Comparison of ENCODE assay signal across 20 cellular contexts in genomic region chr9:135152608-135153337, GRCh38.
DNase-seq lines count a peak whose midpoint lies in the region; ATAC-seq, FAIRE-seq and TF ChIP-seq lines count a peak whose summit lies in the region.
"Had no signal": no experiment of that assay in that cellular context is flagged by ENCODE, and none has a peak within 500 bp of the region (broad histone marks: within the 10 kb centered on the region; RNA-seq: fewer than 3 reads in every experiment).

No MANE protein-coding gene starts in this region.

- peaks cover 9% of the 10 kb centered on the region; the same call in 1 of the 3 replicates for H3K4me1 ChIP-seq in A549
- H3K4me1 ChIP-seq: BLaER1, gastroesophageal sphincter had no signal

- no peak overlapping the region for H3K4me3 Mint-ChIP-seq in activated CD4-positive, alpha-beta memory T cell treated with anti-CD3 and anti-CD28 coated beads, Interleukin-2, amount 10 ng/mL, durations not matched to agents 7 days and 5 days
- H3K4me3 Mint-ChIP-seq: activated naive CD4-positive, alpha-beta T cell treated with anti-CD3 and anti-CD28 coated beads, Interleukin-2, amount 10 ng/mL, durations not matched to agents 7 days and 5 days; immature natural killer cell; memory B cell; T-helper 1 cell treated with Interleukin-12 subunit alpha and Interleukin-12 subunit beta and Interleukin-4 antibody, amounts not matched to agents 30 μg/mL and 1 μg/mL, for 36 hours had no signal

- WGBS in A549 (ENCODE audit: missing lambda C conversion rate) = 53% methylated on average over 14 of the region's 17 CpGs

- CTCF ChIA-PET in A549 (lab: Yijun Ruan, JAX) = interaction anchor here (0.6 to 1.8 kb wide), 3 partner anchors 10 to 180 kb away, joined by 3 to 7 read pairs (median 3); no protein-coding TSS in a partner anchor
- CTCF ChIA-PET in activated CD4-positive, alpha-beta memory T cell treated with anti-CD3 and anti-CD28 coated beads, Interleukin-2, amount 10 ng/mL, durations not matched to agents 7 days and 5 days (lab: Charles Lee) = no interaction called here

- H3K4me1 Mint-ChIP-seq in activated CD4-positive, alpha-beta memory T cell treated with anti-CD3 and anti-CD28 coated beads, Interleukin-2, amount 10 ng/mL, durations not matched to agents 7 days and 5 days = no peaks in the 10 kb centered on the region
- H3K4me1 Mint-ChIP-seq: activated naive CD4-positive, alpha-beta T cell treated with anti-CD3 and anti-CD28 coated beads, Interleukin-2, amount 10 ng/mL, durations not matched to agents 7 days and 5 days; IgD-negative memory B cell; immature natural killer cell; memory B cell had no signal

- no peak overlapping the region for H3K4me3 ChIP-seq in A549
- H3K4me3 ChIP-seq: BLaER1, gastroesophageal sphincter had no signal

- no peak overlapping the region for H3K4me2 ChIP-seq in A549
- H3K4me2 ChIP-seq: BLaER1 had no signal

- no peak for FAIRE-seq in A549 (lab: Jason Lieb, UNC)
- FAIRE-seq: colon had no signal

- H3K27ac ChIP-seq in A549 = no peak overlapping the region
- H3K27ac ChIP-seq: BLaER1, gastroesophageal sphincter had no signal

- POLR2A ChIA-PET in A549 (lab: Yijun Ruan, JAX) = no interaction called here
- POLR2A ChIA-PET in activated CD4-positive, alpha-beta memory T cell treated with anti-CD3 and anti-CD28 coated beads, Interleukin-2, amount 10 ng/mL, durations not matched to agents 7 days and 5 days (lab: Charles Lee) = no interaction called here

- no peak for TF ChIP-seq RAD21 in A549 (conservative IDR thresholded peaks at IDR 0.05 in 1 of 2, IDR thresholded peaks at IDR 0.05 in 1 of 2)

- H3K27ac Mint-ChIP-seq in activated CD4-positive, alpha-beta memory T cell treated with anti-CD3 and anti-CD28 coated beads, Interleukin-2, amount 10 ng/mL, durations not matched to agents 7 days and 5 days = no peak overlapping the region
- H3K27ac Mint-ChIP-seq: activated naive CD4-positive, alpha-beta T cell treated with anti-CD3 and anti-CD28 coated beads, Interleukin-2, amount 10 ng/mL, durations not matched to agents 7 days and 5 days; IgD-negative memory B cell; immature natural killer cell; memory B cell; T-helper 1 cell treated with Interleukin-12 subunit alpha and Interleukin-12 subunit beta and Interleukin-4 antibody, amounts not matched to agents 30 μg/mL and 1 μg/mL, for 36 hours had no signal

- TF ChIP-seq EP300 in A549 (IDR thresholded peaks at IDR 0.05) = no peak

- no peak for TF ChIP-seq POLR2A in A549 (IDR thresholded peaks at IDR 0.05; ENCODE audit: low read length)

- no peaks in the 10 kb centered on the region for H3K9me3 ChIP-seq in A549

- no peaks in the 10 kb centered on the region for H3K36me3 Mint-ChIP-seq in activated CD4-positive, alpha-beta memory T cell treated with anti-CD3 and anti-CD28 coated beads, Interleukin-2, amount 10 ng/mL, durations not matched to agents 7 days and 5 days (ENCODE audit: low read depth)
- H3K36me3 Mint-ChIP-seq: activated naive CD4-positive, alpha-beta T cell treated with anti-CD3 and anti-CD28 coated beads, Interleukin-2, amount 10 ng/mL, durations not matched to agents 7 days and 5 days; IgD-negative memory B cell; immature natural killer cell; memory B cell had no signal

- peak in 1 of 2 experiments; percentile 39 for DNase-seq in A549 (ENCODE audit: low read depth in 1 of 2, low spot score in 1 of 2)
- DNase-seq in Daoy (ENCODE audit: low read depth) = peak; percentile 84
- peak; percentile 27 for DNase-seq in RKO (ENCODE audit: low spot score)
- peak; percentile 77 for DNase-seq in iPS-NIHi11 (ENCODE audit: low spot score)
- no peak for DNase-seq in NCI-H524 treated with DMSO at 0.1 percent for 48 hours (lab: John Stamatoyannopoulos, UW)
- DNase-seq in activated CD4-positive, alpha-beta memory T cell treated with anti-CD3 and anti-CD28 coated beads, Interleukin-2, amount 10 ng/mL, durations not matched to agents 7 days and 5 days = no peak
- no peak for DNase-seq in NOMO-1 treated with dmso at 0.1 percent for 144 hours (lab: John Stamatoyannopoulos, UW; ENCODE audit: unreplicated experiment)
- DNase-seq: activated naive CD4-positive, alpha-beta T cell treated with anti-CD3 and anti-CD28 coated beads, Interleukin-2, amount 10 ng/mL, durations not matched to agents 7 days and 5 days; GOT3; immature natural killer cell; NCI-H1092; NCI-H345 had no signal

- no peaks in the 10 kb centered on the region for H3K27me3 Mint-ChIP-seq in activated CD4-positive, alpha-beta memory T cell treated with anti-CD3 and anti-CD28 coated beads, Interleukin-2, amount 10 ng/mL, durations not matched to agents 7 days and 5 days
- H3K27me3 Mint-ChIP-seq: activated naive CD4-positive, alpha-beta T cell treated with anti-CD3 and anti-CD28 coated beads, Interleukin-2, amount 10 ng/mL, durations not matched to agents 7 days and 5 days had no signal

- no peaks in the 10 kb centered on the region for H3K9me3 Mint-ChIP-seq in activated CD4-positive, alpha-beta memory T cell treated with anti-CD3 and anti-CD28 coated beads, Interleukin-2, amount 10 ng/mL, durations not matched to agents 7 days and 5 days
- H3K9me3 Mint-ChIP-seq: immature natural killer cell; neural crest cell; T-helper 1 cell treated with Interleukin-12 subunit alpha and Interleukin-12 subunit beta and Interleukin-4 antibody, amounts not matched to agents 30 μg/mL and 1 μg/mL, for 36 hours had no signal

- no peak for TF ChIP-seq CTCF in A549 (IDR thresholded peaks at IDR 0.05)

- ATAC-seq in A549 (peak; percentile 25 to 41; a peak in 3 of 6 replicates), GM19035 (IDR thresholded peaks at IDR 0.05; ENCODE audit: unreplicated experiment) (no peak)
- ATAC-seq: gastroesophageal sphincter had no signal

TF ChIP-seq in A549, 52 proteins besides CTCF, POLR2A, EP300 and RAD21:
- no peak for TF ChIP-seq NR3C1 (IDR thresholded peaks at IDR 0.05)
- no peak for TF ChIP-seq FOSB (CRISPR knock-in tag; IDR thresholded peaks at IDR 0.05)
- TF ChIP-seq MYC (IDR thresholded peaks at IDR 0.05; ENCODE audit: borderline replicate concordance, low read length) = no peak
- TF ChIP-seq RFX5 (IDR thresholded peaks at IDR 0.05) = no peak
- TF ChIP-seq BHLHE40 (IDR thresholded peaks at IDR 0.05; ENCODE audit: low read depth, low read length) = no peak
- no peak for TF ChIP-seq RNF2 (IDR thresholded peaks at IDR 0.05; ENCODE audit: borderline replicate concordance, low read depth)
- TF ChIP-seq, protein P1, sequence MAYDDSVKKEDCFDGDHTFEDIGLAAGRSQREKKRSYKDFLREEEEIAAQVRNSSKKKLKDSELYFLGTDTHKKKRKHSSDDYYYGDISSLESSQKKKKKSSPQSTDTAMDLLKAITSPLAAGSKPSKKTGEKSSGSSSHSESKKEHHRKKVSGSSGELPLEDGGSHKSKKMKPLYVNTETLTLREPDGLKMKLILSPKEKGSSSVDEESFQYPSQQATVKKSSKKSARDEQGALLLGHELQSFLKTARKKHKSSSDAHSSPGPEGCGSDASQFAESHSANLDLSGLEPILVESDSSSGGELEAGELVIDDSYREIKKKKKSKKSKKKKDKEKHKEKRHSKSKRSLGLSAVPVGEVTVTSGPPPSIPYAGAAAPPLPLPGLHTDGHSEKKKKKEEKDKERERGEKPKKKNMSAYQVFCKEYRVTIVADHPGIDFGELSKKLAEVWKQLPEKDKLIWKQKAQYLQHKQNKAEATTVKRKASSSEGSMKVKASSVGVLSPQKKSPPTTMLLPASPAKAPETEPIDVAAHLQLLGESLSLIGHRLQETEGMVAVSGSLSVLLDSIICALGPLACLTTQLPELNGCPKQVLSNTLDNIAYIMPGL (CRISPR knock-in tag; IDR thresholded peaks at IDR 0.05; ENCODE audit: borderline replicate concordance) = no peak
- no peak for TF ChIP-seq GATA3 (IDR thresholded peaks at IDR 0.05; ENCODE audit: borderline replicate concordance)
- TF ChIP-seq EHMT2 (IDR thresholded peaks at IDR 0.05; ENCODE audit: low read depth) = no peak
- TF ChIP-seq, protein P2, sequence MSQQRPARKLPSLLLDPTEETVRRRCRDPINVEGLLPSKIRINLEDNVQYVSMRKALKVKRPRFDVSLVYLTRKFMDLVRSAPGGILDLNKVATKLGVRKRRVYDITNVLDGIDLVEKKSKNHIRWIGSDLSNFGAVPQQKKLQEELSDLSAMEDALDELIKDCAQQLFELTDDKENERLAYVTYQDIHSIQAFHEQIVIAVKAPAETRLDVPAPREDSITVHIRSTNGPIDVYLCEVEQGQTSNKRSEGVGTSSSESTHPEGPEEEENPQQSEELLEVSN (IDR thresholded peaks at IDR 0.05; ENCODE audit: borderline replicate concordance, low read depth) = no peak
- TF ChIP-seq TFCP2L1 (CRISPR knock-in tag; IDR thresholded peaks at IDR 0.05) = no peak
- no peak for TF ChIP-seq HOXA7 (CRISPR knock-in tag; IDR thresholded peaks at IDR 0.05)
- TF ChIP-seq MAFK (IDR thresholded peaks at IDR 0.05; ENCODE audit: partially characterized antibody) = no peak
- TF ChIP-seq RCOR1 (IDR thresholded peaks at IDR 0.05; ENCODE audit: low read depth, low read length) = no peak
- TF ChIP-seq RARB (CRISPR knock-in tag; IDR thresholded peaks at IDR 0.05) = no peak
- TF ChIP-seq MAZ (IDR thresholded peaks at IDR 0.05; ENCODE audit: borderline replicate concordance, low read depth, low read length) = no peak
- no peak for TF ChIP-seq ZFP36 (IDR thresholded peaks at IDR 0.05; ENCODE audit: borderline replicate concordance, partially characterized antibody)
- no peak for TF ChIP-seq ELK1 (IDR thresholded peaks at IDR 0.05; ENCODE audit: low read depth, low read length)
- no peak; the same call in 1 of the 2 replicates for TF ChIP-seq USF2 (IDR thresholded peaks at IDR 0.05)
- no peak for TF ChIP-seq SREBF2 (IDR thresholded peaks at IDR 0.05)

Comparison
In these comparisons a context has a peak if more than half of its experiments do, and no peak if none do; other contexts are left out.
1. DNase-seq: peak in Daoy (single experiment), RKO (single experiment) and iPS-NIHi11 (single experiment); none in NCI-H524 treated with DMSO at 0.1 percent for 48 hours (single experiment), activated CD4-positive, alpha-beta memory T cell treated with anti-CD3 and anti-CD28 coated beads, Interleukin-2, amount 10 ng/mL, durations not matched to agents 7 days and 5 days (single experiment) and NOMO-1 treated with dmso at 0.1 percent for 144 hours (single experiment).